In genomic region chr3:31106204-31106603, GRCh38 we compare ENCODE assay signal across 12 cellular contexts.
DNase-seq lines count a peak whose midpoint lies in the region; TF ChIP-seq lines count a peak whose summit lies in the region.
"Had no signal": no experiment of that assay in that cellular context is flagged by ENCODE, and none has a peak within 500 bp of the region (broad histone marks: within the 10 kb centered on the region; RNA-seq: fewer than 3 reads in every experiment).

No MANE protein-coding gene starts in this region.

- TF ChIP-seq CTCF in cardiac fibroblast (IDR thresholded peaks at IDR 0.05; ENCODE audit: low read depth, low read length) (no peak), prostate gland (IDR thresholded peaks at IDR 0.05) (no peak), progenitor cell of endocrine pancreas (IDR thresholded peaks at IDR 0.05; ENCODE audit: unreplicated experiment) (no peak)

- H3K4me1 ChIP-seq in prostate gland (replicated peaks), result no peaks in the 10 kb centered on the region
- H3K4me1 ChIP-seq: HAP-1 had no signal

- no peaks in the 10 kb centered on the region for H3K27me3 ChIP-seq in prostate gland (replicated peaks; ENCODE audit: insufficient read depth)

- intact Hi-C loops in prostate gland (cut with DNase I), result no loop called here

- peaks cover 7% of the 10 kb centered on the region for H3K9me3 Mint-ChIP-seq in activated naive CD8-positive, alpha-beta T cell treated with anti-CD3 and anti-CD28 coated beads for 36 hours
- peaks cover 12% of the 10 kb centered on the region for H3K9me3 Mint-ChIP-seq in progenitor cell of endocrine pancreas (ENCODE audit: low read depth)

- peak; percentile 57 for DNase-seq in GM04503 (ENCODE audit: low read depth)
- DNase-seq in NCI-H146 (lab: John Stamatoyannopoulos, UW), result peak; percentile 29
- peak; percentile 69 to 94 for DNase-seq in cardiac fibroblast (ENCODE audit: low read depth in 2 of 2)
- DNase-seq in prostate gland (ENCODE audit: low spot score), result peak; percentile 29
- DNase-seq in SKM-1 treated with dmso at 0.1 percent for 144 hours (lab: John Stamatoyannopoulos, UW; ENCODE audit: unreplicated experiment), result no peak
- DNase-seq in activated naive CD8-positive, alpha-beta T cell treated with anti-CD3 and anti-CD28 coated beads for 36 hours, result no peak
- no peak for DNase-seq in progenitor cell of endocrine pancreas (ENCODE audit: low spot score, unreplicated experiment)
- DNase-seq in NCI-H446 treated with DMSO at 0.1 percent for 48 hours (lab: John Stamatoyannopoulos, UW), result no peak
- DNase-seq: NCI-H1436 treated with DMSO at 0.1 percent for 48 hours; stimulated activated CD4-positive, alpha-beta T cell treated with anti-CD3 and anti-CD28 coated beads, Interleukin-12 subunit alpha, Interleukin-12 subunit beta, amount 100 ng/mL, for 4 hours had no signal

- TF ChIP-seq POLR2A in prostate gland (IDR thresholded peaks at IDR 0.05), result no peak

- WGBS in prostate gland, result 55% methylated on average over 2 of the region's 2 CpGs

- H3K4me3 ChIP-seq in cardiac fibroblast (replicated peaks in 1 of 2; ENCODE audit: low read depth in 2 of 2, low read length in 2 of 2) (no peak overlapping the region), prostate gland (no peak overlapping the region)
- H3K4me3 ChIP-seq: HAP-1 had no signal

- peaks cover 13% of the 10 kb centered on the region for H3K4me1 Mint-ChIP-seq in activated naive CD8-positive, alpha-beta T cell treated with anti-CD3 and anti-CD28 coated beads for 36 hours
- H3K4me1 Mint-ChIP-seq in progenitor cell of endocrine pancreas (ENCODE audit: low read depth), result no peaks in the 10 kb centered on the region
- H3K4me1 Mint-ChIP-seq: stimulated activated memory B cell treated with anti-CD40 and anti-IgM and Interleukin-4, amounts not matched to agents 10 μg/mL and 1 μg/mL and 100 μg/mL, for 72 hours had no signal

- no peaks in the 10 kb centered on the region for H3K36me3 ChIP-seq in prostate gland
- H3K36me3 ChIP-seq: HAP-1 had no signal

- H3K27ac Mint-ChIP-seq in activated naive CD8-positive, alpha-beta T cell treated with anti-CD3 and anti-CD28 coated beads for 36 hours, result no peak overlapping the region
- H3K27ac Mint-ChIP-seq in progenitor cell of endocrine pancreas, result no peak overlapping the region
- H3K27ac Mint-ChIP-seq: stimulated activated memory B cell treated with anti-CD40 and anti-IgM and Interleukin-4, amounts not matched to agents 10 μg/mL and 1 μg/mL and 100 μg/mL, for 72 hours had no signal

- H3K36me3 Mint-ChIP-seq in activated naive CD8-positive, alpha-beta T cell treated with anti-CD3 and anti-CD28 coated beads for 36 hours, result peaks cover 4% of the 10 kb centered on the region
- peaks cover 4% of the 10 kb centered on the region for H3K36me3 Mint-ChIP-seq in progenitor cell of endocrine pancreas (ENCODE audit: insufficient read depth)
- H3K36me3 Mint-ChIP-seq: stimulated activated memory B cell treated with anti-CD40 and anti-IgM and Interleukin-4, amounts not matched to agents 10 μg/mL and 1 μg/mL and 100 μg/mL, for 72 hours had no signal

- H3K4me3 Mint-ChIP-seq in activated naive CD8-positive, alpha-beta T cell treated with anti-CD3 and anti-CD28 coated beads for 36 hours, result no peak overlapping the region
- H3K4me3 Mint-ChIP-seq in progenitor cell of endocrine pancreas (ENCODE audit: low read depth), result no peak overlapping the region
- H3K4me3 Mint-ChIP-seq: stimulated activated memory B cell treated with anti-CD40 and anti-IgM and Interleukin-4, amounts not matched to agents 10 μg/mL and 1 μg/mL and 100 μg/mL, for 72 hours had no signal

- no peaks in the 10 kb centered on the region for H3K9me3 ChIP-seq in prostate gland
- H3K9me3 ChIP-seq: HAP-1 had no signal

- no peak overlapping the region for H3K27ac ChIP-seq in prostate gland

- no peaks in the 10 kb centered on the region for H3K27me3 Mint-ChIP-seq in activated naive CD8-positive, alpha-beta T cell treated with anti-CD3 and anti-CD28 coated beads for 36 hours
- no peaks in the 10 kb centered on the region for H3K27me3 Mint-ChIP-seq in progenitor cell of endocrine pancreas

Comparison
In these comparisons a context has a peak if more than half of its experiments do, and no peak if none do; other contexts are left out.
1. DNase-seq: peak in GM04503 (single experiment), NCI-H146 (single experiment), cardiac fibroblast (2 of 2) and prostate gland (single experiment); none in SKM-1 treated with dmso at 0.1 percent for 144 hours (single experiment), activated naive CD8-positive, alpha-beta T cell treated with anti-CD3 and anti-CD28 coated beads for 36 hours (single experiment), progenitor cell of endocrine pancreas (single experiment) and NCI-H446 treated with DMSO at 0.1 percent for 48 hours (single experiment).